ENCODE assay signal across 8 cellular contexts in the genomic region with DNA sequence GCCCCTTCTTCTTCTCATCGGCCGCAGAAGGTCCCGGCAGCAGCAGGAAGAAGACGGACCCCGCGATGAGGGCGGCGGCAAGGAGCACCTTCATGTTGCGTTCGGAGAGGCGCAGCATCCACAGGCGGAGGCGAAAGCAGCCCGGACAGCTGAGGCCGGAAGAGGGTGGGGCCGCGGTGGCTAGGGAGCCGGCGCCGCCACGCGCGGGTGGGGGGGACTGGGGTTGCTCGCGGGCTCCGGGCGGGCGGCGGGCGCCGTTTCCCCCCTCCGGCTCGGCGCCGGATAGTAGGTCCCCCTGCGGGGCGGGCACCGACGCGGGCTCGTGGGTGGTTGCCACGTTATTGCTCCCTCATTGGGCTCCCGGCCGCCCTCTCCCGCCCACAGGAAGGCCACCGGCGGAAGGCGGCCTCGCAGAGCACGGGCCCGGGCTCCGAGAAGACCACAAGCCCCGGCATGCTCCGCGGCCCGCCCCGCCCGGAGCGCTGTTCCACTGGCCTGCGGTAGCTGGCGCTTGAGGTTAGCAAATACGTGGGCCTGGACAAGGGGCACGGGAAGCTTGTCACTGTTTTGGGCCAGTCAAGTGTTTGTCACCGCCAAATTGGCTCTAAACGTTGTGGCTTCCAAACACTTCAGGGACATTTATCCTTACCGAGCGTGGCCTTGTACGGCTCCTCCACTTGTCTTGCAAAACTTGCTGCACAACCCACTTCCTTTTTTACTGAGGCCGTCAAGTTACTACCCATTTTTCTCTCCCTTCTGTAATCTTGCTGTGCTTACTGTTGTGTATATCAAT. TPM values are rescaled to one million over a fixed set of nuclear protein-coding genes. Genes with fewer than 3 reads are reported as not detected.
DNase-seq lines count a peak whose midpoint lies in the region; FAIRE-seq and TF ChIP-seq lines count a peak whose summit lies in the region.

A gene (minus strand): TSS at position 154 of the 793 bp plus-strand sequence. CDS start 36 bp downstream, at position 118.

- no peaks in the 10 kb centered on the region for H3K23me2 ChIP-seq in H9 (ENCODE audit: insufficient read length, low read depth, low read length, poor library complexity, severe bottlenecking)

- H3K4me1 Mint-ChIP-seq in H9 (peaks cover 28 to 29% of the 10 kb centered on the region in 2 experiments), neural crest cell (peaks cover 43% of the 10 kb centered on the region)

- H3K36me3 Mint-ChIP-seq in H9 (ENCODE audit: insufficient read depth in 1 of 3, low read depth in 3 of 3) (peaks cover 20 to 33% (median 26%) of the 10 kb centered on the region in 3 experiments; a peak in 6 of 7 replicates), neural crest cell (ENCODE audit: low read depth) (peaks cover 17% of the 10 kb centered on the region)

- H3K9ac ChIP-seq in H9 (ENCODE audit: extremely low read depth, insufficient read length, low read length) = peak within 1 kb of the TSS; percentile 71
- H3K9ac ChIP-seq in stomach smooth muscle (ENCODE audit: low read length in 2 of 2) = peak within 1 kb of the TSS; percentile 86 to 90

- H3K36me3 ChIP-seq in stomach smooth muscle (ENCODE audit: control insufficient read depth in 2 of 2, insufficient read depth in 2 of 2, low read length in 2 of 2) = peaks cover 22 to 23% of the 10 kb centered on the region in 2 donors

- no peak within 1 kb of the TSS for H4K91ac ChIP-seq in H9 (ENCODE audit: insufficient read length, low read depth, low read length)

- H4K5ac ChIP-seq in H9 (ENCODE audit: insufficient read length, low read depth, low read length) = no peak within 1 kb of the TSS

- H3K79me2 ChIP-seq in H9 (ENCODE audit: insufficient read depth, low read length) = no peaks in the 10 kb centered on the region; the same call in 1 of the 2 replicates

- H3K27ac ChIP-seq in H9 (ENCODE audit: insufficient read length, low read depth, low read length) (no peak within 1 kb of the TSS), stomach smooth muscle (ENCODE audit: low read length) (peak within 1 kb of the TSS; percentile 77)

- no peak within 1 kb of the TSS for H2BK12ac ChIP-seq in H9 (ENCODE audit: insufficient read length, low read depth, low read length)

- H3K4me2 ChIP-seq in H9 (ENCODE audit: insufficient read depth, insufficient read length, low read length) = peak within 1 kb of the TSS; percentile 77

- H3K27me3 ChIP-seq in H9 (ENCODE audit: insufficient read depth, low read length) (no peaks in the 10 kb centered on the region), stomach smooth muscle (ENCODE audit: control insufficient read depth in 1 of 2, insufficient read depth in 2 of 2, low read length in 2 of 2) (no peaks in the 10 kb centered on the region)

- no peak within 1 kb of the TSS for H3K4ac ChIP-seq in H9 (ENCODE audit: low read depth, low read length)

- H3K27me3 Mint-ChIP-seq in H9 (ENCODE audit: low read depth) (no peaks in the 10 kb centered on the region), neural crest cell (ENCODE audit: low read depth) (no peaks in the 10 kb centered on the region)

- H2AK5ac ChIP-seq in H9 (ENCODE audit: insufficient read length, low read length) = no peak within 1 kb of the TSS

- peak within 1 kb of the TSS; percentile 65; the same call in 1 of the 2 replicates for H3K14ac ChIP-seq in H9 (ENCODE audit: insufficient read depth, low read length)

- WGBS in H9 (ENCODE audit: extremely low coverage, insufficient read length, low lambda C conversion rate) = no CpG with 5 or more reads among the region's 69 CpGs

- no peak within 1 kb of the TSS for H2BK5ac ChIP-seq in H9 (ENCODE audit: insufficient read length, low read length)

- no peak within 1 kb of the TSS for H3K23ac ChIP-seq in H9 (ENCODE audit: insufficient read length, low read depth, low read length)

- H2BK20ac ChIP-seq in H9 (ENCODE audit: low read depth, low read length, poor library complexity, severe bottlenecking) = no peak within 1 kb of the TSS

- H2BK15ac ChIP-seq in H9 (ENCODE audit: low read depth, low read length) = no peak within 1 kb of the TSS

- peak within 1 kb of the TSS; percentile 80 to 94 for H3K4me3 ChIP-seq in stomach smooth muscle (ENCODE audit: low read length in 2 of 2)

- peak within 1 kb of the TSS; percentile 83 to 89 (median 86) for H3K27ac Mint-ChIP-seq in H9
- peak within 1 kb of the TSS; percentile 64 for H3K27ac Mint-ChIP-seq in neural crest cell (ENCODE audit: unreplicated experiment)

- H4K20me1 ChIP-seq in H9 (ENCODE audit: control insufficient read depth, insufficient read depth, insufficient read length) = no peaks in the 10 kb centered on the region

- no peaks in the 10 kb centered on the region for H3K9me3 ChIP-seq in H9 (ENCODE audit: control insufficient read depth, low read depth, low read length)
- no peaks in the 10 kb centered on the region for H3K9me3 ChIP-seq in stomach smooth muscle (ENCODE audit: control insufficient read depth in 2 of 2, low read length in 2 of 2)

- H2BK120ac ChIP-seq in H9 (ENCODE audit: low read depth, low read length, poor library complexity, severe bottlenecking) = no peak within 1 kb of the TSS

- H3K9me3 Mint-ChIP-seq in H9 (no peaks in the 10 kb centered on the region; a peak in 1 of 5 replicates), neural crest cell (no peaks in the 10 kb centered on the region)

- DNase-seq in H9 (peak; percentile 97), M059J (ENCODE audit: low read depth) (peak; percentile 97), SHP77 (lab: John Stamatoyannopoulos, UW) (peak; percentile 93 to 95), fibroblast of the conjunctiva (ENCODE audit: low read depth) (peak; percentile 96), neural crest cell (ENCODE audit: low read depth, low spot score) (peak; percentile 92)
- peak; percentile 99 for DNase-seq in activated effector memory CD4-positive, alpha-beta T cell treated with anti-CD3 and anti-CD28 coated beads, Interleukin-2, amount 50 U/mL, for 16 hours

- H2AFZ ChIP-seq in H9 (ENCODE audit: low read length) = peak within 1 kb of the TSS; percentile 48

- no peak within 1 kb of the TSS for H3K56ac ChIP-seq in H9 (ENCODE audit: insufficient read length, low read depth, low read length)

- H3K79me1 ChIP-seq in H9 (ENCODE audit: insufficient read depth, low read depth, low read length, poor library complexity, severe bottlenecking) = no peaks in the 10 kb centered on the region

- peak within 1 kb of the TSS; percentile 88 to 91 for H3K4me3 Mint-ChIP-seq in H9
- H3K4me3 Mint-ChIP-seq in neural crest cell = peak within 1 kb of the TSS; percentile 91

- H3K4me1 ChIP-seq in H9 (ENCODE audit: insufficient read depth, low read length) (no peaks in the 10 kb centered on the region; the same call in 1 of the 2 replicates), stomach smooth muscle (ENCODE audit: control insufficient read depth, insufficient read depth, low read length) (peaks cover 21% of the 10 kb centered on the region)

- peak within 1 kb of the TSS; percentile 37 for H3K18ac ChIP-seq in H9 (ENCODE audit: insufficient read length, low read depth, low read length)

- TF ChIP-seq CTCF in H9 (conservative IDR thresholded peaks at IDR 0.05) = peak; percentile 57
- TF ChIP-seq CTCF in neural crest cell (conservative IDR thresholded peaks at IDR 0.05) = peak; percentile 47

- FAIRE-seq in G401.6 (lab: Jason Lieb, UNC) = peak; percentile 86

- no peak within 1 kb of the TSS for H4K8ac ChIP-seq in H9 (replicated peaks; ENCODE audit: insufficient read length, low read depth, low read length)

- H3T11ph ChIP-seq in H9 (ENCODE audit: low read length) = no peak within 1 kb of the TSS

RNA-seq across cellular contexts. Expression of the gene that starts here (rescaled TPM):
- total RNA-seq in H9 (2021) (433 and 435 TPM in 2 replicates), neural crest cell (398 and 406 TPM in 2 replicates)
- total RNA-seq in M059J (2014; rRNA removed; shearing (Covaris generic)) = 814 and 1,026 TPM in 2 replicates
